ENCODE assay signal across 1 cellular context in the genomic region with DNA sequence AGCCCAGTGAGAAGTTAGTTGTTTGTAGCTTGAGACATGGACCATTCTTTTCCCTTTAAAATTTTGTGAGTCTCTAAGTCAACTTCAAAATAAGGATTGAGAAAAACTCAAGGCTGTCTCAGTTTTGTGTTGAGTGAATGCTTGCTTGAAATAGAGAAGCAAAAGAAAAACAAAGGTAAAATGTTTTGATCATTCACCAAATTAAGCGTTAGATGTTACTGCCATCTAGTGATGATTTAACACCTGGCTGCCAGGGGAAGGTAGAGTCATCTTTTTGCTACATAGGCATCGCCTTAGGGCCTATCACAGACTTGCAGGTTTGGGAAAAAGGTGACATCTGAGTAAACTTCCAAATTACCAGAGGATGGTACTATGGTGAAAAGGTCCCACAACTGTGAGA.
TF ChIP-seq lines count a peak whose summit lies in the region.

No MANE protein-coding gene starts in this region.

TF ChIP-seq in WTC11, 78 proteins besides CTCF, POLR2A, EP300 and RAD21 (continued from another document):
- TF ChIP-seq, protein P1, sequence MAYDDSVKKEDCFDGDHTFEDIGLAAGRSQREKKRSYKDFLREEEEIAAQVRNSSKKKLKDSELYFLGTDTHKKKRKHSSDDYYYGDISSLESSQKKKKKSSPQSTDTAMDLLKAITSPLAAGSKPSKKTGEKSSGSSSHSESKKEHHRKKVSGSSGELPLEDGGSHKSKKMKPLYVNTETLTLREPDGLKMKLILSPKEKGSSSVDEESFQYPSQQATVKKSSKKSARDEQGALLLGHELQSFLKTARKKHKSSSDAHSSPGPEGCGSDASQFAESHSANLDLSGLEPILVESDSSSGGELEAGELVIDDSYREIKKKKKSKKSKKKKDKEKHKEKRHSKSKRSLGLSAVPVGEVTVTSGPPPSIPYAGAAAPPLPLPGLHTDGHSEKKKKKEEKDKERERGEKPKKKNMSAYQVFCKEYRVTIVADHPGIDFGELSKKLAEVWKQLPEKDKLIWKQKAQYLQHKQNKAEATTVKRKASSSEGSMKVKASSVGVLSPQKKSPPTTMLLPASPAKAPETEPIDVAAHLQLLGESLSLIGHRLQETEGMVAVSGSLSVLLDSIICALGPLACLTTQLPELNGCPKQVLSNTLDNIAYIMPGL (CRISPR knock-in tag; IDR thresholded peaks at IDR 0.05): no peak
